In genomic region chr2:165952600-165953210, GRCh38 we compare ENCODE assay signal across 1 cellular context.
TF ChIP-seq lines count a peak whose summit lies in the region.

No MANE protein-coding gene starts in this region.

TF ChIP-seq in IMR-90, 13 proteins besides CTCF, POLR2A, EP300 and RAD21 (continued from another document):
- TF ChIP-seq ELK1 (IDR thresholded peaks at IDR 0.05; ENCODE audit: borderline replicate concordance, low read depth, low read length) (no peak), CEBPB (IDR thresholded peaks at IDR 0.05; ENCODE audit: low read depth, low read length) (no peak), BHLHE40 (IDR thresholded peaks at IDR 0.05; ENCODE audit: low read depth, low read length) (no peak), USF2 (IDR thresholded peaks at IDR 0.05; ENCODE audit: low read depth, low read length) (no peak), MXI1 (IDR thresholded peaks at IDR 0.05; ENCODE audit: borderline replicate concordance, low read depth, low read length) (no peak), RCOR1 (IDR thresholded peaks at IDR 0.05; ENCODE audit: insufficient replicate concordance, low read length) (no peak), FOS (IDR thresholded peaks at IDR 0.05; ENCODE audit: low read depth, low read length) (no peak)
